ENCODE assay signal across 8 cellular contexts in genomic region chr17:18260332-18261145, GRCh38. TPM values are rescaled to one million over a fixed set of nuclear protein-coding genes. Genes with fewer than 3 reads are reported as not detected.
A peak's percentile ranks its signal among the peaks of the same experiment; 100 is the strongest.
DNase-seq lines count a peak whose midpoint lies in the region; ATAC-seq, FAIRE-seq and TF ChIP-seq lines count a peak whose summit lies in the region.

A gene with protein sequence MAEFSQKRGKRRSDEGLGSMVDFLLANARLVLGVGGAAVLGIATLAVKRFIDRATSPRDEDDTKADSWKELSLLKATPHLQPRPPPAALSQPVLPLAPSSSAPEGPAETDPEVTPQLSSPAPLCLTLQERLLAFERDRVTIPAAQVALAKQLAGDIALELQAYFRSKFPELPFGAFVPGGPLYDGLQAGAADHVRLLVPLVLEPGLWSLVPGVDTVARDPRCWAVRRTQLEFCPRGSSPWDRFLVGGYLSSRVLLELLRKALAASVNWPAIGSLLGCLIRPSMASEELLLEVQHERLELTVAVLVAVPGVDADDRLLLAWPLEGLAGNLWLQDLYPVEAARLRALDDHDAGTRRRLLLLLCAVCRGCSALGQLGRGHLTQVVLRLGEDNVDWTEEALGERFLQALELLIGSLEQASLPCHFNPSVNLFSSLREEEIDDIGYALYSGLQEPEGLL (plus strand): TSS chr17:18260662. CDS start chr17:18262721, 2,059 bp downstream.

- no peaks in the 10 kb centered on the region for H3K9me3 Mint-ChIP-seq in T-helper 2 cell treated with Interferon-gamma antibody and Interleukin-4, amounts not matched to agents 5 μg/mL and 100 μg/mL, for 36 hours
- no peaks in the 10 kb centered on the region for H3K9me3 Mint-ChIP-seq in astrocyte (ENCODE audit: unreplicated experiment)

- ATAC-seq in GM18498 (IDR thresholded peaks at IDR 0.05; ENCODE audit: unreplicated experiment) (peak; percentile 81), HG02885 (IDR thresholded peaks at IDR 0.05; ENCODE audit: poor library complexity, unreplicated experiment) (peak; percentile 80), aorta (ENCODE audit: low FRiP score) (peak; percentile 93)

- H3K9me3 ChIP-seq in astrocyte (ENCODE audit: insufficient read depth, low read depth, low read length) (no peaks in the 10 kb centered on the region), aorta (ENCODE audit: control insufficient read depth, low read length) (no peaks in the 10 kb centered on the region)

- H2AFZ ChIP-seq in astrocyte (ENCODE audit: low read depth, low read length): peak within 1 kb of the TSS; percentile 81

- H3K4me3 ChIP-seq in astrocyte (ENCODE audit: insufficient read depth, low read depth, low read length) (peak within 1 kb of the TSS; percentile 75), rectal smooth muscle tissue (ENCODE audit: low read length) (peak within 1 kb of the TSS; percentile 79), aorta (ENCODE audit: low read length in 2 of 2) (peak within 1 kb of the TSS; percentile 55 to 59)

- peak within 1 kb of the TSS; percentile 81 for H3K27ac Mint-ChIP-seq in T-helper 2 cell treated with Interferon-gamma antibody and Interleukin-4, amounts not matched to agents 5 μg/mL and 100 μg/mL, for 36 hours
- peak within 1 kb of the TSS; percentile 81 for H3K27ac Mint-ChIP-seq in astrocyte (ENCODE audit: unreplicated experiment)

- H3K4me3 Mint-ChIP-seq in T-helper 2 cell treated with Interferon-gamma antibody and Interleukin-4, amounts not matched to agents 5 μg/mL and 100 μg/mL, for 36 hours: peak within 1 kb of the TSS; percentile 81
- H3K4me3 Mint-ChIP-seq in astrocyte (ENCODE audit: unreplicated experiment): peak within 1 kb of the TSS; percentile 86

- H3K36me3 Mint-ChIP-seq in T-helper 2 cell treated with Interferon-gamma antibody and Interleukin-4, amounts not matched to agents 5 μg/mL and 100 μg/mL, for 36 hours (ENCODE audit: low read depth): peaks cover 14% of the 10 kb centered on the region
- peaks cover 6% of the 10 kb centered on the region for H3K36me3 Mint-ChIP-seq in astrocyte (ENCODE audit: low read depth, unreplicated experiment)

- H3K27me3 ChIP-seq in astrocyte (ENCODE audit: insufficient read depth, low read length) (no peaks in the 10 kb centered on the region), rectal smooth muscle tissue (ENCODE audit: control insufficient read depth, insufficient read depth, low read length) (no peaks in the 10 kb centered on the region), aorta (ENCODE audit: control insufficient read depth in 1 of 2, insufficient read depth in 2 of 2, low read length in 1 of 2) (no peaks in the 10 kb centered on the region)

- intact Hi-C loops in aorta (cut with DNase I): loop anchor here in 1 of 2 donors (2.0 kb wide), 1 partner anchor 54 kb away; the partner anchor contains the start of genes SMCR8 and TOP3A

- no peak for TF ChIP-seq CTCF in astrocyte (IDR thresholded peaks at IDR 0.05; ENCODE audit: insufficient read depth, low read depth, low read length)

- peak within 1 kb of the TSS; percentile 83 for H3K9ac ChIP-seq in astrocyte (ENCODE audit: low read length)
- peak within 1 kb of the TSS; percentile 50 for H3K9ac ChIP-seq in rectal smooth muscle tissue (ENCODE audit: low read length)

- peaks cover 52% of the 10 kb centered on the region for H3K79me2 ChIP-seq in astrocyte (ENCODE audit: insufficient read depth, low read length)

- DNase-seq in NCI-H187 treated with DMSO at 0.1 percent for 48 hours (lab: John Stamatoyannopoulos, UW): peak; percentile 45
- peak; percentile 92 for DNase-seq in T-helper 2 cell treated with Interferon-gamma antibody and Interleukin-4, amounts not matched to agents 5 μg/mL and 100 μg/mL, for 36 hours (ENCODE audit: low spot score)
- DNase-seq in astrocyte (ENCODE audit: low read depth): peak; percentile 86
- DNase-seq in hepatic stellate cell (ENCODE audit: low spot score): peak; percentile 100
- DNase-seq in aorta: peak; percentile 98

- H3K27ac ChIP-seq in astrocyte (ENCODE audit: low read depth, low read length) (peak within 1 kb of the TSS; percentile 73), rectal smooth muscle tissue (ENCODE audit: low read depth, low read length) (peak within 1 kb of the TSS; percentile 92), aorta (ENCODE audit: low read depth in 1 of 2, low read length in 2 of 2) (peak within 1 kb of the TSS; percentile 23 to 72)

- WGBS in aorta, 2 donors: 0 to 1% methylated on average over 58 to 72 of the region's 72 CpGs

- H3K36me3 ChIP-seq in astrocyte (ENCODE audit: insufficient read depth, low read length) (peaks cover 11% of the 10 kb centered on the region), rectal smooth muscle tissue (ENCODE audit: control insufficient read depth, insufficient read depth, low read length) (peaks cover 28% of the 10 kb centered on the region), aorta (ENCODE audit: control insufficient read depth in 1 of 2, insufficient read depth in 2 of 2, low read length in 1 of 2) (peaks cover 0 to 3% of the 10 kb centered on the region in 2 donors)

- H3K4me1 Mint-ChIP-seq in T-helper 2 cell treated with Interferon-gamma antibody and Interleukin-4, amounts not matched to agents 5 μg/mL and 100 μg/mL, for 36 hours (ENCODE audit: low read depth): peaks cover 22% of the 10 kb centered on the region
- peaks cover 21% of the 10 kb centered on the region for H3K4me1 Mint-ChIP-seq in astrocyte (ENCODE audit: low read depth, unreplicated experiment)

- no peaks in the 10 kb centered on the region for H3K27me3 Mint-ChIP-seq in T-helper 2 cell treated with Interferon-gamma antibody and Interleukin-4, amounts not matched to agents 5 μg/mL and 100 μg/mL, for 36 hours (ENCODE audit: low read depth)
- no peaks in the 10 kb centered on the region for H3K27me3 Mint-ChIP-seq in astrocyte (ENCODE audit: low read depth, unreplicated experiment)

- FAIRE-seq in astrocyte (lab: Jason Lieb, UNC): no peak

- H4K20me1 ChIP-seq in astrocyte (ENCODE audit: insufficient read depth, low read length): peaks cover 33% of the 10 kb centered on the region

- peak within 1 kb of the TSS; percentile 90 for H3K4me2 ChIP-seq in astrocyte (ENCODE audit: low read length)

- H3K4me1 ChIP-seq in astrocyte (ENCODE audit: insufficient read depth, low read length) (peaks cover 26% of the 10 kb centered on the region), rectal smooth muscle tissue (ENCODE audit: control insufficient read depth, insufficient read depth, low read length) (peaks cover 25% of the 10 kb centered on the region), aorta (ENCODE audit: control insufficient read depth in 1 of 2, insufficient read depth in 2 of 2, low read length in 2 of 2) (peaks cover 0 to 5% of the 10 kb centered on the region in 2 donors)

RNA-seq across cellular contexts. Expression of the gene that starts here (rescaled TPM):
- 11.6 and 14.1 TPM in 2 replicates for total RNA-seq in astrocyte
- 10 to 100 TPM; 11.1 to 13.1 TPM for total RNA-seq in aorta
- polyA plus RNA-seq in aorta: 1 to 10 TPM; 2.4 to 7.5 TPM

Comparison
In these comparisons a context has a peak if more than half of its experiments do, and no peak if none do; other contexts are left out.
1. Peak in every context shown above with its lines: DNase-seq, ATAC-seq, H3K4me3 ChIP-seq and H3K27ac ChIP-seq.
2. DNase-seq: peak in every context shown above with its lines; median percentile 100 in hepatic stellate cell; 98 in aorta; 92 in T-helper 2 cell treated with Interferon-gamma antibody and Interleukin-4, amounts not matched to agents 5 μg/mL and 100 μg/mL, for 36 hours; 86 in astrocyte; 45 in NCI-H187 treated with DMSO at 0.1 percent for 48 hours.